ENCODE assay signal across 25 cellular contexts in the genomic region with DNA sequence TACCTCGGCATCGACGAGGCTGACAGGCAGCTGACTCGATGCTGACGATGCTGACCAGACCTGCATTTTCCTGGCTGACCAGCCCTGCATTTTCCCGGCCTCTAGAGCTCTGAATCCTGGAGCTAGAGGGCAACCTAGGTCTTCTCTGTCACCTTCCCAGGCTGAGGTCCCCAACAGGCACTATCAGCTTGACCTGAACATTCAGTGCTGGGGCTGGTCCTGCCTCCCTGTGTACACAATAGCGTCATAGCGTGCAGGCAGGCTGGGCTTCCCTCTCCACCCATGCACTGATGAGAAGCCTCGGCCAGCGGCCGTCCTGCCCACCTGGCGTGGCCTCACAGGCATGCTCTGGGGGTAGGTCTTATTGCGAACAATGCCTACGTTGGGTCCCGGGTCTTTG.
A peak's percentile ranks its signal among the peaks of the same experiment; 100 is the strongest.
DNase-seq lines count a peak whose midpoint lies in the region; ATAC-seq, FAIRE-seq and TF ChIP-seq lines count a peak whose summit lies in the region.
"Had no signal": no experiment of that assay in that cellular context is flagged by ENCODE, and none has a peak within 500 bp of the region (broad histone marks: within the 10 kb centered on the region; RNA-seq: fewer than 3 reads in every experiment).

No MANE protein-coding gene starts in this region.

- H3K36me3 ChIP-seq in right atrium auricular region = no peaks in the 10 kb centered on the region
- H3K36me3 ChIP-seq in bronchial epithelial cell (ENCODE audit: control insufficient read depth, insufficient read depth, low read length) = no peaks in the 10 kb centered on the region
- H3K36me3 ChIP-seq in testis (ENCODE audit: low read depth, missing control alignments) = no peaks in the 10 kb centered on the region
- H3K36me3 ChIP-seq in lower lobe of right lung = no peaks in the 10 kb centered on the region

- peaks cover 18% of the 10 kb centered on the region for H3K27me3 Mint-ChIP-seq in activated T-cell treated with anti-CD3 and anti-CD28 coated beads, Interleukin-2, amount 50 U/mL, for 4 hours (ENCODE audit: low read depth)
- H3K27me3 Mint-ChIP-seq: activated CD4-positive, alpha-beta T cell treated with anti-CD3 and anti-CD28 coated beads, Interleukin-2, amount 10 ng/mL, durations not matched to agents 7 days and 5 days had no signal

- WGBS in testis, 2 donors = 60 to 79% methylated on average over 13 to 15 of the region's 15 CpGs

- no peak for TF ChIP-seq POLR2A in testis (IDR thresholded peaks at IDR 0.05)

- H3K36me3 Mint-ChIP-seq in activated T-cell treated with anti-CD3 and anti-CD28 coated beads, Interleukin-2, amount 50 U/mL, for 4 hours (ENCODE audit: insufficient read depth) = no peaks in the 10 kb centered on the region
- H3K36me3 Mint-ChIP-seq: activated naive CD4-positive, alpha-beta T cell treated with anti-CD3 and anti-CD28 coated beads, Interleukin-2, amount 50 U/mL, for 24 hours; CD8-positive, alpha-beta memory T cell; natural killer cell treated with Interleukin-12 subunit alpha and Interleukin-12 subunit beta and Interleukin-15 and Interleukin-18, amount 100 ng/mL, for 72 hours had no signal

- peak; percentile 89 for ATAC-seq in Right ventricle myocardium inferior
- no peak for ATAC-seq in HG02588 (IDR thresholded peaks at IDR 0.05; ENCODE audit: unreplicated experiment)
- ATAC-seq in lower lobe of right lung = no peak
- no peak for ATAC-seq in activated T-cell treated with anti-CD3 and anti-CD28 coated beads, Interleukin-2, amount 50 U/mL, for 4 hours
- ATAC-seq: activated CD8-positive, alpha-beta memory T cell treated with anti-CD3 and anti-CD28 coated beads, Interleukin-2, amount 10 ng/mL, durations not matched to agents 7 days and 5 days; natural killer cell treated with Interleukin-12 subunit alpha and Interleukin-12 subunit beta and Interleukin-15 and Interleukin-18, amount 100 ng/mL, for 72 hours had no signal

- H3K4me3 Mint-ChIP-seq in activated T-cell treated with anti-CD3 and anti-CD28 coated beads, Interleukin-2, amount 50 U/mL, for 4 hours = no peak overlapping the region
- H3K4me3 Mint-ChIP-seq: activated CD4-positive, alpha-beta T cell treated with anti-CD3 and anti-CD28 coated beads, Interleukin-2, amount 10 ng/mL, durations not matched to agents 7 days and 5 days; activated CD8-positive, alpha-beta memory T cell treated with anti-CD3 and anti-CD28 coated beads, Interleukin-2, amount 10 ng/mL, durations not matched to agents 7 days and 5 days; activated naive CD4-positive, alpha-beta T cell treated with anti-CD3 and anti-CD28 coated beads, Interleukin-2, amount 50 U/mL, for 24 hours; activated T-helper 1 cell treated with anti-CD3 and anti-CD28 coated beads, Interleukin-12 subunit alpha, Interleukin-12 subunit beta, Interleukin-2, Interleukin-4 antibody, amounts not matched to agents 30 ng/mL and 10 ng/mL and 1 ng/mL, durations not matched to agents 14 hours and 24 hours and 36 hours; B cell; CD8-positive, alpha-beta memory T cell; dendritic cell treated with granulocyte-macrophage colony-stimulating factor and Interleukin-4, amounts not matched to agents 40 ng/mL and 50 ng/mL, for 4 days; natural killer cell treated with Interleukin-12 subunit alpha and Interleukin-12 subunit beta and Interleukin-15 and Interleukin-18, amount 100 ng/mL, for 72 hours had no signal

- intact Hi-C loops in Right ventricle myocardium inferior (cut with DNase I) (loop anchor here (1.0 kb wide), 1 partner anchor 11 kb away; no protein-coding TSS in a partner anchor), testis (cut with DNase I; ENCODE audit: low total_unique reads) (no loop called here), lower lobe of right lung (cut with DNase I) (no loop called here)

- H3K27ac ChIP-seq in right atrium auricular region (no peak overlapping the region), testis (no peak overlapping the region), lower lobe of right lung (no peak overlapping the region)

- H3K27me3 ChIP-seq in right atrium auricular region = no peaks in the 10 kb centered on the region
- no peaks in the 10 kb centered on the region for H3K27me3 ChIP-seq in bronchial epithelial cell (ENCODE audit: control insufficient read depth, insufficient read depth, low read length)
- no peaks in the 10 kb centered on the region for H3K27me3 ChIP-seq in testis
- H3K27me3 ChIP-seq in lower lobe of right lung (ENCODE audit: low read depth) = no peaks in the 10 kb centered on the region

- H3K4me1 ChIP-seq in right atrium auricular region = peaks cover 0 to 14% of the 10 kb centered on the region in 2 donors
- peaks cover 10% of the 10 kb centered on the region for H3K4me1 ChIP-seq in testis
- H3K4me1 ChIP-seq in lower lobe of right lung = no peaks in the 10 kb centered on the region

- H3K4me3 ChIP-seq in right atrium auricular region (no peak overlapping the region), bronchial epithelial cell (ENCODE audit: low read depth, low read length) (no peak overlapping the region), testis (no peak overlapping the region), lower lobe of right lung (no peak overlapping the region)

- peak in 1 of 2 donors; percentile 18 for TF ChIP-seq CTCF in right atrium auricular region (IDR thresholded peaks at IDR 0.05)
- TF ChIP-seq CTCF in bronchial epithelial cell (IDR thresholded peaks at IDR 0.05; ENCODE audit: insufficient read depth, low read length, severe bottlenecking) = no peak
- no peak for TF ChIP-seq CTCF in testis (IDR thresholded peaks at IDR 0.05)
- TF ChIP-seq CTCF in lower lobe of right lung (IDR thresholded peaks at IDR 0.05) = no peak

- H3K9me3 ChIP-seq in right atrium auricular region (no peaks in the 10 kb centered on the region), testis (no peaks in the 10 kb centered on the region), lower lobe of right lung (no peaks in the 10 kb centered on the region)

- DNase-seq in Right ventricle myocardium inferior (ENCODE audit: missing footprints) = peak; percentile 77
- no peak for DNase-seq in right atrium auricular region (ENCODE audit: low spot score)
- DNase-seq in bronchial epithelial cell (ENCODE audit: low read depth) = peak; percentile 46
- DNase-seq in kidney tubule cell (ENCODE audit: low spot score) = peak; percentile 3
- peak; percentile 43 for DNase-seq in testis
- DNase-seq in lower lobe of right lung = no peak
- no peak for DNase-seq in activated T-cell treated with anti-CD3 and anti-CD28 coated beads, Interleukin-2, amount 50 U/mL, for 4 hours
- DNase-seq: activated CD4-positive, alpha-beta T cell treated with anti-CD3 and anti-CD28 coated beads, Interleukin-2, amount 10 ng/mL, durations not matched to agents 7 days and 5 days; activated CD8-positive, alpha-beta memory T cell treated with anti-CD3 and anti-CD28 coated beads, Interleukin-2, amount 10 ng/mL, durations not matched to agents 7 days and 5 days; CD8-positive, alpha-beta memory T cell; central memory CD4-positive, alpha-beta T cell; GDM1; left cardiac atrium; midbrain; NCI-H1092; NCI-H1930; NCI-H2227 treated with DMSO at 0.1 percent for 48 hours; posterior cingulate gyrus had no signal

- FAIRE-seq in bronchial epithelial cell (lab: Jason Lieb, UNC) = no peak
- FAIRE-seq: A204.1 had no signal

- H3K9me3 Mint-ChIP-seq in activated T-cell treated with anti-CD3 and anti-CD28 coated beads, Interleukin-2, amount 50 U/mL, for 4 hours = no peaks in the 10 kb centered on the region
- H3K9me3 Mint-ChIP-seq: activated CD4-positive, alpha-beta T cell treated with anti-CD3 and anti-CD28 coated beads, Interleukin-2, amount 10 ng/mL, durations not matched to agents 7 days and 5 days; activated naive CD4-positive, alpha-beta T cell treated with anti-CD3 and anti-CD28 coated beads, Interleukin-2, amount 50 U/mL, for 24 hours; activated T-helper 1 cell treated with anti-CD3 and anti-CD28 coated beads, Interleukin-12 subunit alpha, Interleukin-12 subunit beta, Interleukin-2, Interleukin-4 antibody, amounts not matched to agents 30 ng/mL and 10 ng/mL and 1 ng/mL, durations not matched to agents 14 hours and 24 hours and 36 hours; dendritic cell treated with granulocyte-macrophage colony-stimulating factor and Interleukin-4, amounts not matched to agents 40 ng/mL and 50 ng/mL, for 4 days; natural killer cell treated with Interleukin-12 subunit alpha and Interleukin-12 subunit beta and Interleukin-15 and Interleukin-18, amount 100 ng/mL, for 72 hours had no signal

- no peaks in the 10 kb centered on the region for H3K4me1 Mint-ChIP-seq in activated T-cell treated with anti-CD3 and anti-CD28 coated beads, Interleukin-2, amount 50 U/mL, for 4 hours (ENCODE audit: low read depth)
- H3K4me1 Mint-ChIP-seq: activated naive CD4-positive, alpha-beta T cell treated with anti-CD3 and anti-CD28 coated beads, Interleukin-2, amount 50 U/mL, for 24 hours; B cell had no signal

Comparison
In these comparisons a context has a peak if more than half of its experiments do, and no peak if none do; other contexts are left out.
1. DNase-seq: peak in Right ventricle myocardium inferior (single experiment), bronchial epithelial cell (single experiment), kidney tubule cell (single experiment) and testis (single experiment); none in right atrium auricular region (single experiment), lower lobe of right lung (single experiment) and activated T-cell treated with anti-CD3 and anti-CD28 coated beads, Interleukin-2, amount 50 U/mL, for 4 hours (single experiment).